ENCODE assay signal across 1 cellular context in the genomic region with DNA sequence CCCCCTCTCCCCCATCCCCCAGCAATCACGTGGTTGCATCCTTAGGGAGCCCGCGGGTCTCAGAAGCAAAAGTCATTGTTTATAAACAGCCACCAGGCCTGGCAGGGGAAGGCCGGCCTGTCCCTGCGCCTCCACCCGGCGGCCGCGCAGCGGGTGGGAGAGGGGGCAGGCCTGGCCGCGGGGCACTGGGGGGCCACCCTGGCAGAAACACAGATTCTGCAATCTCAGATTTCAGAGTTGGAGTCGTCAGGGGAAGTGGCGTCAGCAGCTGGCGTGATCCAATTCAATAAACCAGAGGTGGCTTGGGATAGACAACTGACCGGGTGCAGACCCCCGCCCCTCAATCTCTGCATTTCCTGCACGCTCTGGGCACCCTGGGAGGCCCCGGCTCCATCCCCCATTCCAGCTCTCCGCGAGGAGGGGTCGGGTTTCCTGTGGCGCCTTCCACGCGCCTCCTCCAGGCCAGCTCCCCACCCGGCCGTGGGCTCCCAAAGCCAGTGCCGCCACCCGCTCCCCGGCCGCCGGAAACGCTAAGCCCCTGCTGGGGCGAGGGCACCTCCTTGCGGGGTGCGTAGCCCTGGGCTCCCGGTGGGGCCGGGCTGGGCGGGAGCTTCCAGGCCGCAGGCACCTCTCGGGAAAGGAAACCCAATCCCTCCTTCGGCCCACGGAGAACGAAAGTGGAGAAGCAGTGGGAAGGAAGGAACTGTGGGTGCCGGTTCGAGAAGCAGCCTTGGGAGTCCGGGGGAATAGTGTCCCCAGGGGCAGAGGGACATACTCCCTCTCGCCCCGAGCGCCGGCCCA.
A peak's percentile ranks its signal among the peaks of the same experiment; 100 is the strongest.
TF ChIP-seq lines count a peak whose summit lies in the region.

No MANE protein-coding gene starts in this region.

TF ChIP-seq in GM23338, 12 proteins besides CTCF, POLR2A, EP300 and RAD21 (continued from another document):
- TF ChIP-seq, protein P1, sequence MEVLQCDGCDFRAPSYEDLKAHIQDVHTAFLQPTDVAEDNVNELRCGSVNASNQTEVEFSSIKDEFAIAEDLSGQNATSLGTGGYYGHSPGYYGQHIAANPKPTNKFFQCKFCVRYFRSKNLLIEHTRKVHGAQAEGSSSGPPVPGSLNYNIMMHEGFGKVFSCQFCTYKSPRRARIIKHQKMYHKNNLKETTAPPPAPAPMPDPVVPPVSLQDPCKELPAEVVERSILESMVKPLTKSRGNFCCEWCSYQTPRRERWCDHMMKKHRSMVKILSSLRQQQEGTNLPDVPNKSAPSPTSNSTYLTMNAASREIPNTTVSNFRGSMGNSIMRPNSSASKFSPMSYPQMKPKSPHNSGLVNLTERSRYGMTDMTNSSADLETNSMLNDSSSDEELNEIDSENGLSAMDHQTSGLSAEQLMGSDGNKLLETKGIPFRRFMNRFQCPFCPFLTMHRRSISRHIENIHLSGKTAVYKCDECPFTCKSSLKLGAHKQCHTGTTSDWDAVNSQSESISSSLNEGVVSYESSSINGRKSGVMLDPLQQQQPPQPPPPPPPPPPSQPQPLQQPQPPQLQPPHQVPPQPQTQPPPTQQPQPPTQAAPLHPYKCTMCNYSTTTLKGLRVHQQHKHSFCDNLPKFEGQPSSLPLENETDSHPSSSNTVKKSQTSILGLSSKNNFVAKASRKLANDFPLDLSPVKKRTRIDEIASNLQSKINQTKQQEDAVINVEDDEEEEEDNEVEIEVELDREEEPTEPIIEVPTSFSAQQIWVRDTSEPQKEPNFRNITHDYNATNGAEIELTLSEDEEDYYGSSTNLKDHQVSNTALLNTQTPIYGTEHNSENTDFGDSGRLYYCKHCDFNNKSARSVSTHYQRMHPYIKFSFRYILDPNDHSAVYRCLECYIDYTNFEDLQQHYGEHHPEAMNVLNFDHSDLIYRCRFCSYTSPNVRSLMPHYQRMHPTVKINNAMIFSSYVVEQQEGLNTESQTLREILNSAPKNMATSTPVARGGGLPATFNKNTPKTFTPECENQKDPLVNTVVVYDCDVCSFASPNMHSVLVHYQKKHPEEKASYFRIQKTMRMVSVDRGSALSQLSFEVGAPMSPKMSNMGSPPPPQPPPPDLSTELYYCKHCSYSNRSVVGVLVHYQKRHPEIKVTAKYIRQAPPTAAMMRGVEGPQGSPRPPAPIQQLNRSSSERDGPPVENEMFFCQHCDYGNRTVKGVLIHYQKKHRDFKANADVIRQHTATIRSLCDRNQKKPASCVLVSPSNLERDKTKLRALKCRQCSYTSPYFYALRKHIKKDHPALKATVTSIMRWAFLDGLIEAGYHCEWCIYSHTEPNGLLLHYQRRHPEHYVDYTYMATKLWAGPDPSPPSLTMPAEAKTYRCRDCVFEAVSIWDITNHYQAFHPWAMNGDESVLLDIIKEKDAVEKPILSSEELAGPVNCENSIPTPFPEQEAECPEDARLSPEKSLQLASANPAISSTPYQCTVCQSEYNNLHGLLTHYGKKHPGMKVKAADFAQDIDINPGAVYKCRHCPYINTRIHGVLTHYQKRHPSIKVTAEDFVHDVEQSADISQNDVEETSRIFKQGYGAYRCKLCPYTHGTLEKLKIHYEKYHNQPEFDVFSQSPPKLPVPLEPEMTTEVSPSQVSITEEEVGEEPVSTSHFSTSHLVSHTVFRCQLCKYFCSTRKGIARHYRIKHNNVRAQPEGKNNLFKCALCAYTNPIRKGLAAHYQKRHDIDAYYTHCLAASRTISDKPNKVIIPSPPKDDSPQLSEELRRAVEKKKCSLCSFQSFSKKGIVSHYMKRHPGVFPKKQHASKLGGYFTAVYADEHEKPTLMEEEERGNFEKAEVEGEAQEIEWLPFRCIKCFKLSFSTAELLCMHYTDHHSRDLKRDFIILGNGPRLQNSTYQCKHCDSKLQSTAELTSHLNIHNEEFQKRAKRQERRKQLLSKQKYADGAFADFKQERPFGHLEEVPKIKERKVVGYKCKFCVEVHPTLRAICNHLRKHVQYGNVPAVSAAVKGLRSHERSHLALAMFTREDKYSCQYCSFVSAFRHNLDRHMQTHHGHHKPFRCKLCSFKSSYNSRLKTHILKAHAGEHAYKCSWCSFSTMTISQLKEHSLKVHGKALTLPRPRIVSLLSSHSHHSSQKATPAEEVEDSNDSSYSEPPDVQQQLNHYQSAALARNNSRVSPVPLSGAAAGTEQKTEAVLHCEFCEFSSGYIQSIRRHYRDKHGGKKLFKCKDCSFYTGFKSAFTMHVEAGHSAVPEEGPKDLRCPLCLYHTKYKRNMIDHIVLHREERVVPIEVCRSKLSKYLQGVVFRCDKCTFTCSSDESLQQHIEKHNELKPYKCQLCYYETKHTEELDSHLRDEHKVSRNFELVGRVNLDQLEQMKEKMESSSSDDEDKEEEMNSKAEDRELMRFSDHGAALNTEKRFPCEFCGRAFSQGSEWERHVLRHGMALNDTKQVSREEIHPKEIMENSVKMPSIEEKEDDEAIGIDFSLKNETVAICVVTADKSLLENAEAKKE (CRISPR knock-in tag; IDR thresholded peaks at IDR 0.05) = no peak
- TF ChIP-seq ZNF331 (CRISPR knock-in tag; IDR thresholded peaks at IDR 0.05; ENCODE audit: low read depth) (no peak), NANOG (IDR thresholded peaks at IDR 0.05; ENCODE audit: borderline replicate concordance) (no peak), EZH2 (IDR thresholded peaks at IDR 0.05; ENCODE audit: low read depth, unreplicated experiment) (no peak), STAT1 (IDR thresholded peaks at IDR 0.05; ENCODE audit: unreplicated experiment) (no peak), CREB1 (CRISPR knock-in tag; IDR thresholded peaks at IDR 0.05; ENCODE audit: low read depth) (0 out of 2 replicates have a peak, but pooled peaks have one; percentile 23), EZH2phosphoT487 (IDR thresholded peaks at IDR 0.05; ENCODE audit: unreplicated experiment) (no peak)
- TF ChIP-seq, protein P2, sequence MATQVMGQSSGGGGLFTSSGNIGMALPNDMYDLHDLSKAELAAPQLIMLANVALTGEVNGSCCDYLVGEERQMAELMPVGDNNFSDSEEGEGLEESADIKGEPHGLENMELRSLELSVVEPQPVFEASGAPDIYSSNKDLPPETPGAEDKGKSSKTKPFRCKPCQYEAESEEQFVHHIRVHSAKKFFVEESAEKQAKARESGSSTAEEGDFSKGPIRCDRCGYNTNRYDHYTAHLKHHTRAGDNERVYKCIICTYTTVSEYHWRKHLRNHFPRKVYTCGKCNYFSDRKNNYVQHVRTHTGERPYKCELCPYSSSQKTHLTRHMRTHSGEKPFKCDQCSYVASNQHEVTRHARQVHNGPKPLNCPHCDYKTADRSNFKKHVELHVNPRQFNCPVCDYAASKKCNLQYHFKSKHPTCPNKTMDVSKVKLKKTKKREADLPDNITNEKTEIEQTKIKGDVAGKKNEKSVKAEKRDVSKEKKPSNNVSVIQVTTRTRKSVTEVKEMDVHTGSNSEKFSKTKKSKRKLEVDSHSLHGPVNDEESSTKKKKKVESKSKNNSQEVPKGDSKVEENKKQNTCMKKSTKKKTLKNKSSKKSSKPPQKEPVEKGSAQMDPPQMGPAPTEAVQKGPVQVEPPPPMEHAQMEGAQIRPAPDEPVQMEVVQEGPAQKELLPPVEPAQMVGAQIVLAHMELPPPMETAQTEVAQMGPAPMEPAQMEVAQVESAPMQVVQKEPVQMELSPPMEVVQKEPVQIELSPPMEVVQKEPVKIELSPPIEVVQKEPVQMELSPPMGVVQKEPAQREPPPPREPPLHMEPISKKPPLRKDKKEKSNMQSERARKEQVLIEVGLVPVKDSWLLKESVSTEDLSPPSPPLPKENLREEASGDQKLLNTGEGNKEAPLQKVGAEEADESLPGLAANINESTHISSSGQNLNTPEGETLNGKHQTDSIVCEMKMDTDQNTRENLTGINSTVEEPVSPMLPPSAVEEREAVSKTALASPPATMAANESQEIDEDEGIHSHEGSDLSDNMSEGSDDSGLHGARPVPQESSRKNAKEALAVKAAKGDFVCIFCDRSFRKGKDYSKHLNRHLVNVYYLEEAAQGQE (IDR thresholded peaks at IDR 0.05; ENCODE audit: unreplicated experiment) = no peak
- TF ChIP-seq, protein P3, sequence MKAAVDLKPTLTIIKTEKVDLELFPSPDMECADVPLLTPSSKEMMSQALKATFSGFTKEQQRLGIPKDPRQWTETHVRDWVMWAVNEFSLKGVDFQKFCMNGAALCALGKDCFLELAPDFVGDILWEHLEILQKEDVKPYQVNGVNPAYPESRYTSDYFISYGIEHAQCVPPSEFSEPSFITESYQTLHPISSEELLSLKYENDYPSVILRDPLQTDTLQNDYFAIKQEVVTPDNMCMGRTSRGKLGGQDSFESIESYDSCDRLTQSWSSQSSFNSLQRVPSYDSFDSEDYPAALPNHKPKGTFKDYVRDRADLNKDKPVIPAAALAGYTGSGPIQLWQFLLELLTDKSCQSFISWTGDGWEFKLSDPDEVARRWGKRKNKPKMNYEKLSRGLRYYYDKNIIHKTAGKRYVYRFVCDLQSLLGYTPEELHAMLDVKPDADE (IDR thresholded peaks at IDR 0.05) = no peak
